In the genomic region with DNA sequence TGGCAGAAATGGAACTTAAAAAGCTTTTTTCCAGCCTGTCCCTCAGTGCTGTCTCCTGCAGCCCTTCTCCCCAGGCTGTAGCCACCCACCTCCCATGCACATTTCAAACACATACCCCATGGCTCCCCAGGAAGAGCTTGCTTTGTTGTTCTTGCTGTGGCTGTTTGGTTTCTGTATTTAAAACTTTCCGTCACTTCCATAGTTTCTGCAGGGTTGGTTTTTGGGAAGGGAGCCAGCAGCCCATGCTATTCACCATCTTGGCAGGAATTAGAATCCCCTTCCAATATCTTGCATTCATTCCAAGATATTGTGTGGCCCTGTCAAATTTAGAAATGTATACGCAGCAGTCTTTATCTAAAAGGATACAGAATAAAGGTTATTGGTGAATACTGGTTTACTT, we compare ENCODE assay signal across 33 cellular contexts.
"Had no signal": no experiment of that assay in that cellular context is flagged by ENCODE, and none has a peak within 500 bp of the region (broad histone marks: within the 10 kb centered on the region; RNA-seq: fewer than 3 reads in every experiment).

No MANE protein-coding gene starts in this region.

- H3K4me1 ChIP-seq: breast epithelium, gastrocnemius medialis, pancreas, psoas muscle, right atrium auricular region, upper lobe of left lung had no signal

- FAIRE-seq: keratinocyte, pancreas had no signal

- H3K36me3 ChIP-seq: breast epithelium, esophagus squamous epithelium, gastrocnemius medialis, pancreas, right atrium auricular region had no signal

- H3K79me2 ChIP-seq: hepatocyte had no signal

- H3K27me3 ChIP-seq: breast epithelium, esophagus squamous epithelium, gastrocnemius medialis, hepatocyte, pancreas, right atrium auricular region, upper lobe of left lung had no signal

- H3K27ac ChIP-seq: breast epithelium, esophagus squamous epithelium, gastrocnemius medialis, hepatocyte, pancreas, psoas muscle, right atrium auricular region, upper lobe of left lung had no signal

- H3K9me3 Mint-ChIP-seq: stimulated activated memory B cell treated with anti-CD40 and anti-IgM and Interleukin-4, amounts not matched to agents 10 μg/mL and 1 μg/mL and 100 μg/mL, for 72 hours; stimulated activated naive CD8-positive, alpha-beta T cell treated with anti-CD3 and anti-CD28 coated beads, Interleukin-15, amount 100 ng/mL, for 72 hours; T-helper 2 cell treated with Interferon-gamma antibody and Interleukin-4, amounts not matched to agents 5 μg/mL and 100 μg/mL, for 36 hours had no signal

- H3K4me1 Mint-ChIP-seq: naive B cell; neural crest cell; stimulated activated memory B cell treated with anti-CD40 and anti-IgM and Interleukin-4, amounts not matched to agents 10 μg/mL and 1 μg/mL and 100 μg/mL, for 72 hours; stimulated activated naive CD8-positive, alpha-beta T cell treated with anti-CD3 and anti-CD28 coated beads, Interleukin-15, amount 100 ng/mL, for 72 hours had no signal

- H3K4me2 ChIP-seq: hepatocyte, smooth muscle cell had no signal

- H3K27ac Mint-ChIP-seq: activated naive CD8-positive, alpha-beta T cell; stimulated activated memory B cell treated with anti-CD40 and anti-IgM and Interleukin-4, amounts not matched to agents 10 μg/mL and 1 μg/mL and 100 μg/mL, for 72 hours; stimulated activated naive CD8-positive, alpha-beta T cell treated with anti-CD3 and anti-CD28 coated beads, Interleukin-15, amount 100 ng/mL, for 72 hours; T-helper 2 cell treated with Interferon-gamma antibody and Interleukin-4, amounts not matched to agents 5 μg/mL and 100 μg/mL, for 36 hours had no signal

- H3K4me3 Mint-ChIP-seq: activated naive CD8-positive, alpha-beta T cell; naive B cell; neural crest cell; stimulated activated memory B cell treated with anti-CD40 and anti-IgM and Interleukin-4, amounts not matched to agents 10 μg/mL and 1 μg/mL and 100 μg/mL, for 72 hours; stimulated activated naive CD8-positive, alpha-beta T cell treated with anti-CD3 and anti-CD28 coated beads, Interleukin-15, amount 100 ng/mL, for 72 hours; T-helper 2 cell treated with Interferon-gamma antibody and Interleukin-4, amounts not matched to agents 5 μg/mL and 100 μg/mL, for 36 hours had no signal

- H3K9me3 ChIP-seq: breast epithelium, esophagus squamous epithelium, gastrocnemius medialis, pancreas, psoas muscle, right atrium auricular region, upper lobe of left lung had no signal

- DNase-seq: activated CD4-positive, alpha-beta T cell treated with anti-CD3 and anti-CD28 coated beads for 48 hours; activated CD4-positive, alpha-beta T cell treated with anti-CD3 and anti-CD28 coated beads, Interleukin-2, amount 50 U/mL, for 48 hours; activated CD8-positive, alpha-beta memory T cell treated with anti-CD3 and anti-CD28 coated beads for 24 hours; activated effector memory CD4-positive, alpha-beta T cell treated with Interleukin-2 at 50 U/mL for 16 hours; activated naive CD4-positive, alpha-beta T cell treated with Interleukin-2 at 50 U/mL for 16 hours; anterior cingulate cortex; central memory CD4-positive, alpha-beta T cell; dermis blood vessel endothelial cell; effector CD4-positive, alpha-beta T cell; esophagus squamous epithelium; gastrocnemius medialis; left cardiac atrium; left ventricle myocardium superior; naive B cell; nucleus accumbens; pancreas; psoas muscle; stimulated activated CD4-positive, alpha-beta T cell treated with anti-CD3 and anti-CD28 coated beads, Interleukin-1b, Interleukin-23, amount 100 ng/mL, for 48 hours; stimulated activated CD4-positive, alpha-beta T cell treated with anti-CD3 and anti-CD28 coated beads, Interleukin-4, amount 100 ng/mL, for 4 hours; stimulated activated CD8-positive, alpha-beta memory T cell treated with anti-CD3 and anti-CD28 coated beads, Interleukin-4, amount 100 ng/mL, for 48 hours; stimulated activated naive CD8-positive, alpha-beta T cell treated with anti-CD3 and anti-CD28 coated beads, Interleukin-15, amount 100 ng/mL, for 72 hours; substantia nigra; T-helper 1 cell; upper lobe of left lung had no signal

- H3K27me3 Mint-ChIP-seq: activated naive CD8-positive, alpha-beta T cell; naive B cell; stimulated activated memory B cell treated with anti-CD40 and anti-IgM and Interleukin-4, amounts not matched to agents 10 μg/mL and 1 μg/mL and 100 μg/mL, for 72 hours; stimulated activated naive CD8-positive, alpha-beta T cell treated with anti-CD3 and anti-CD28 coated beads, Interleukin-15, amount 100 ng/mL, for 72 hours had no signal

- H3K36me3 Mint-ChIP-seq: naive B cell; stimulated activated memory B cell treated with anti-CD40 and anti-IgM and Interleukin-4, amounts not matched to agents 10 μg/mL and 1 μg/mL and 100 μg/mL, for 72 hours had no signal

- H2AFZ ChIP-seq: hepatocyte had no signal

- H3K4me3 ChIP-seq: breast epithelium, esophagus squamous epithelium, gastrocnemius medialis, hepatocyte, pancreas, psoas muscle, right atrium auricular region, smooth muscle cell, upper lobe of left lung had no signal
